Comparison of ENCODE assay signal across 9 cellular contexts in the genomic region with DNA sequence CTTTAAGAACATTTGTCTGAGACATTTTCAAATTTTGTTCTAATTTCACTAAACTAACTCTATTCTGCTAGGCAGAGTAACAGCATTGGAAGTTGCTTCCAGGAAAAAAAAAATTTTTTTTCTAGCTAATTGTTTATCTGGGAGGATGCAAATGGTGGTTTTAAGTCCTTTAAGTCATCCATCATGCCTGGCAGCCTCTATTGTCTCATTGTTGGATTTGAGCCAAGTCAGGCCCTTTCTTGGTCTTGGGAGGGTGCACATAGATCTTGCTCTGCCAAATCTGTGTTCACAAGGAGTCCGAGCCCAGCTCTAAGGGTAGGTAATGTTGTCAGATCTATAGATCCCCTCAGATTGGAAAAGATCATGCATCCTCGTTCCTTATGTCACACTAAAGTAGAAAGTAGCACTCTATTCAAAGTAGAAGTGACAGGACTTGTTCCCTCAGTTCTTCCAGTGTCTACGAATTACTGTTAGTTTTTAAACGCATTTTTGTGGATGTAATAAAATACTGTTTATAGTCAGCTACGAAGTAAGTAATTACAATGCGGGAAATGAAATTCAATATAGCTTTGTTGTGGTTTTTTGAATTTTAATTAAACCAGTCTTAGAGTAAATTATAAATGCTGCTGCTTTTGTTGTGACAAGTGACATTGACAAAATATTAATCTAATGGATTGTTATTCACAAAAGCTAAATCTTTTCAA.
DNase-seq lines count a peak whose midpoint lies in the region; ATAC-seq, FAIRE-seq and TF ChIP-seq lines count a peak whose summit lies in the region.
"Had no signal": no experiment of that assay in that cellular context is flagged by ENCODE, and none has a peak within 500 bp of the region (broad histone marks: within the 10 kb centered on the region; RNA-seq: fewer than 3 reads in every experiment).

No MANE protein-coding gene starts in this region.

- no peak for TF ChIP-seq POLR2A in prostate gland (IDR thresholded peaks at IDR 0.05)

- H3K27ac ChIP-seq in GM23338 (ENCODE audit: low read depth) (no peak overlapping the region), ectodermal cell (ENCODE audit: insufficient read depth, low read depth, low read length, poor library complexity, severe bottlenecking) (peak overlapping the region; percentile 83), prostate gland (peak overlapping the region; percentile 28 to 50)

- intact Hi-C loops in prostate gland (cut with DNase I), result no loop called here

- no peaks in the 10 kb centered on the region for H3K9me3 Mint-ChIP-seq in GM23338
- H3K9me3 Mint-ChIP-seq: dendritic cell treated with granulocyte-macrophage colony-stimulating factor and Interleukin-4, amounts not matched to agents 40 ng/mL and 50 ng/mL, for 4 days had no signal

- no peak for TF ChIP-seq CTCF in GM23338 (conservative IDR thresholded peaks at IDR 0.05; ENCODE audit: low read depth in 2 of 2)
- no peak for TF ChIP-seq CTCF in prostate gland (IDR thresholded peaks at IDR 0.05)

- H3K4me1 ChIP-seq in GM23338 (ENCODE audit: insufficient read depth) (peaks cover 68% of the 10 kb centered on the region), ectodermal cell (ENCODE audit: control insufficient read depth, insufficient read depth, low read length) (peaks cover 67% of the 10 kb centered on the region), prostate gland (replicated peaks) (peaks cover 10% of the 10 kb centered on the region)

- no peak overlapping the region for H3K4me3 Mint-ChIP-seq in GM23338
- H3K4me3 Mint-ChIP-seq: dendritic cell treated with granulocyte-macrophage colony-stimulating factor and Interleukin-4, amounts not matched to agents 40 ng/mL and 50 ng/mL, for 4 days had no signal

- peaks cover 7% of the 10 kb centered on the region for H3K27me3 Mint-ChIP-seq in GM23338 (ENCODE audit: insufficient read depth, low read depth, poor library complexity)

- FAIRE-seq in HTR-8/SVneo (lab: Jason Lieb, UNC), result no peak

- H3K9me3 ChIP-seq in ectodermal cell (ENCODE audit: control insufficient read depth, low read length) (no peaks in the 10 kb centered on the region), prostate gland (no peaks in the 10 kb centered on the region)

- 0 out of 2 replicates have a peak, but pooled peaks cover 2% of the 10 kb centered on the region for H4K20me1 ChIP-seq in GM23338 (replicated peaks; ENCODE audit: insufficient read depth)

- peak overlapping the region; percentile 44; the same call in 1 of the 2 replicates for H3K27ac Mint-ChIP-seq in GM23338
- H3K27ac Mint-ChIP-seq: dendritic cell treated with granulocyte-macrophage colony-stimulating factor and Interleukin-4, amounts not matched to agents 40 ng/mL and 50 ng/mL, for 4 days had no signal

- no peak for DNase-seq in GM23338 (ENCODE audit: low spot score)
- peak; percentile 79 for DNase-seq in NCI-H345 treated with DMSO at 0.1 percent for 48 hours (lab: John Stamatoyannopoulos, UW; ENCODE audit: unreplicated experiment)
- peak; percentile 52 for DNase-seq in prostate gland (ENCODE audit: low spot score)
- no peak for DNase-seq in RKO (ENCODE audit: low spot score)
- no peak for DNase-seq in iPS-NIHi7 (ENCODE audit: extremely low spot score)
- DNase-seq in HTR-8/SVneo (ENCODE audit: insufficient read length, low spot score), result no peak

- H3K9me2 ChIP-seq in GM23338 (ENCODE audit: insufficient read depth), result no peaks in the 10 kb centered on the region

- ATAC-seq in GM23338, result no peak
- no peak for ATAC-seq in HG02840 (IDR thresholded peaks at IDR 0.05; ENCODE audit: low FRiP score, unreplicated experiment)

- 76 to 82% methylated on average over 6 of the region's 6 CpGs for WGBS in ectodermal cell, 2 experiments
- 15% methylated on average over 6 of the region's 6 CpGs for WGBS in prostate gland

- H3K4me1 Mint-ChIP-seq in GM23338, result peaks cover 72% of the 10 kb centered on the region

- H3K27me3 ChIP-seq in GM23338 (ENCODE audit: insufficient read depth), result no peaks in the 10 kb centered on the region
- no peaks in the 10 kb centered on the region for H3K27me3 ChIP-seq in ectodermal cell (ENCODE audit: control insufficient read depth, insufficient read depth, low read length, poor library complexity, severe bottlenecking)
- H3K27me3 ChIP-seq in prostate gland (replicated peaks; ENCODE audit: insufficient read depth), result no peaks in the 10 kb centered on the region

- H3K36me3 Mint-ChIP-seq in GM23338 (ENCODE audit: low read depth), result no peaks in the 10 kb centered on the region; the same call in 2 of the 3 replicates

- no peak overlapping the region for H2AFZ ChIP-seq in GM23338

- no peak overlapping the region for H3K4me2 ChIP-seq in GM23338

- H3K4me3 ChIP-seq in GM23338 (no peak overlapping the region), ectodermal cell (ENCODE audit: insufficient read depth, low read depth, low read length) (no peak overlapping the region), prostate gland (no peak overlapping the region)

- H3K79me2 ChIP-seq in GM23338 (replicated peaks; ENCODE audit: insufficient read depth), result peaks cover 97% of the 10 kb centered on the region

- H3K36me3 ChIP-seq in GM23338 (ENCODE audit: insufficient read depth), result no peaks in the 10 kb centered on the region
- no peaks in the 10 kb centered on the region for H3K36me3 ChIP-seq in ectodermal cell (ENCODE audit: control insufficient read depth, insufficient read depth, low read length)
- no peaks in the 10 kb centered on the region for H3K36me3 ChIP-seq in prostate gland

- H3F3A ChIP-seq in GM23338 (replicated peaks; ENCODE audit: low read depth), result no peaks in the 10 kb centered on the region

TF ChIP-seq in GM23338, 12 proteins besides CTCF, POLR2A, EP300 and RAD21:
- TF ChIP-seq, protein P1, sequence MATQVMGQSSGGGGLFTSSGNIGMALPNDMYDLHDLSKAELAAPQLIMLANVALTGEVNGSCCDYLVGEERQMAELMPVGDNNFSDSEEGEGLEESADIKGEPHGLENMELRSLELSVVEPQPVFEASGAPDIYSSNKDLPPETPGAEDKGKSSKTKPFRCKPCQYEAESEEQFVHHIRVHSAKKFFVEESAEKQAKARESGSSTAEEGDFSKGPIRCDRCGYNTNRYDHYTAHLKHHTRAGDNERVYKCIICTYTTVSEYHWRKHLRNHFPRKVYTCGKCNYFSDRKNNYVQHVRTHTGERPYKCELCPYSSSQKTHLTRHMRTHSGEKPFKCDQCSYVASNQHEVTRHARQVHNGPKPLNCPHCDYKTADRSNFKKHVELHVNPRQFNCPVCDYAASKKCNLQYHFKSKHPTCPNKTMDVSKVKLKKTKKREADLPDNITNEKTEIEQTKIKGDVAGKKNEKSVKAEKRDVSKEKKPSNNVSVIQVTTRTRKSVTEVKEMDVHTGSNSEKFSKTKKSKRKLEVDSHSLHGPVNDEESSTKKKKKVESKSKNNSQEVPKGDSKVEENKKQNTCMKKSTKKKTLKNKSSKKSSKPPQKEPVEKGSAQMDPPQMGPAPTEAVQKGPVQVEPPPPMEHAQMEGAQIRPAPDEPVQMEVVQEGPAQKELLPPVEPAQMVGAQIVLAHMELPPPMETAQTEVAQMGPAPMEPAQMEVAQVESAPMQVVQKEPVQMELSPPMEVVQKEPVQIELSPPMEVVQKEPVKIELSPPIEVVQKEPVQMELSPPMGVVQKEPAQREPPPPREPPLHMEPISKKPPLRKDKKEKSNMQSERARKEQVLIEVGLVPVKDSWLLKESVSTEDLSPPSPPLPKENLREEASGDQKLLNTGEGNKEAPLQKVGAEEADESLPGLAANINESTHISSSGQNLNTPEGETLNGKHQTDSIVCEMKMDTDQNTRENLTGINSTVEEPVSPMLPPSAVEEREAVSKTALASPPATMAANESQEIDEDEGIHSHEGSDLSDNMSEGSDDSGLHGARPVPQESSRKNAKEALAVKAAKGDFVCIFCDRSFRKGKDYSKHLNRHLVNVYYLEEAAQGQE (IDR thresholded peaks at IDR 0.05; ENCODE audit: unreplicated experiment), result no peak
- TF ChIP-seq ZNF331 (CRISPR knock-in tag; IDR thresholded peaks at IDR 0.05; ENCODE audit: low read depth) (no peak), EZH2 (IDR thresholded peaks at IDR 0.05; ENCODE audit: low read depth, unreplicated experiment) (no peak), ZNF114 (CRISPR knock-in tag; IDR thresholded peaks at IDR 0.05) (no peak), NANOG (IDR thresholded peaks at IDR 0.05; ENCODE audit: borderline replicate concordance) (no peak), POLR2AphosphoS5 (IDR thresholded peaks at IDR 0.05; ENCODE audit: low read depth) (no peak), STAT1 (IDR thresholded peaks at IDR 0.05; ENCODE audit: unreplicated experiment) (no peak)

Comparison
In these comparisons a context has a peak if more than half of its experiments do, and no peak if none do; other contexts are left out.
1. DNase-seq: peak in NCI-H345 treated with DMSO at 0.1 percent for 48 hours (single experiment) and prostate gland (single experiment); none in GM23338 (single experiment), RKO (single experiment), iPS-NIHi7 (single experiment) and HTR-8/SVneo (single experiment).